ENCODE assay signal across 35 cellular contexts in genomic region chr14:37491076-37491475, GRCh38.
"Had no signal": no experiment of that assay in that cellular context is flagged by ENCODE, and none has a peak within 500 bp of the region (broad histone marks: within the 10 kb centered on the region; RNA-seq: fewer than 3 reads in every experiment).

No MANE protein-coding gene starts in this region.

- FAIRE-seq: astrocyte, bronchial epithelial cell had no signal

- H3K9me3 ChIP-seq: body of pancreas had no signal

- H3K4me3 ChIP-seq: adrenal gland, ascending aorta, body of pancreas, breast epithelium, cardiac muscle cell had no signal

- H3K36me3 ChIP-seq: adrenal gland, ascending aorta, brain microvascular endothelial cell, breast epithelium, cardiac muscle cell had no signal

- ATAC-seq: activated naive CD4-positive, alpha-beta T cell treated with anti-CD3 and anti-CD28 coated beads, Interleukin-2, amount 50 U/mL, for 72 hours; activated naive CD8-positive, alpha-beta T cell treated with anti-CD3 and anti-CD28 coated beads, Interleukin-2, amount 50 U/mL, for 24 hours; activated T-cell treated with anti-CD3 and anti-CD28 coated beads, Interleukin-2, amount 50 U/mL, for 4 hours; activated T-cell treated with anti-CD3 and anti-CD28 coated beads, Interleukin-2, amount 50 U/mL, for 72 hours; activated T-helper 17 cell treated with anti-CD3 and anti-CD28 coated beads, Interleukin-2, amount 50 U/mL, for 72 hours; body of pancreas had no signal

- DNase-seq: activated effector memory CD4-positive, alpha-beta T cell treated with anti-CD3 and anti-CD28 coated beads, Interleukin-2, amount 50 U/mL, for 16 hours; activated effector memory CD4-positive, alpha-beta T cell treated with Interleukin-2 at 50 U/mL for 16 hours; activated gamma-delta T cell; activated gamma-delta T cell treated with Interleukin-2 at 50 U/mL for 16 hours; activated naive CD4-positive, alpha-beta T cell; activated naive CD4-positive, alpha-beta T cell treated with anti-CD3 and anti-CD28 coated beads for 36 hours; activated naive CD4-positive, alpha-beta T cell treated with anti-CD3 and anti-CD28 coated beads, Interleukin-2, amount 10 ng/mL, durations not matched to agents 7 days and 5 days; activated naive CD4-positive, alpha-beta T cell treated with anti-CD3 and anti-CD28 coated beads, Interleukin-2, amount 50 U/mL, for 16 hours; activated naive CD4-positive, alpha-beta T cell treated with Interleukin-2 at 50 U/mL for 16 hours; activated naive CD8-positive, alpha-beta T cell treated with anti-CD3 and anti-CD28 coated beads for 36 hours; activated naive CD8-positive, alpha-beta T cell treated with anti-CD3 and anti-CD28 coated beads, Interleukin-2, amount 10 ng/mL, durations not matched to agents 7 days and 5 days; activated naive CD8-positive, alpha-beta T cell treated with anti-CD3 and anti-CD28 coated beads, Interleukin-2, amount 50 U/mL, for 24 hours; activated T-cell treated with anti-CD3 and anti-CD28 coated beads for 4 hours; activated T-cell treated with anti-CD3 and anti-CD28 coated beads, Interleukin-2, amount 50 U/mL, for 1 hour; activated T-cell treated with anti-CD3 and anti-CD28 coated beads, Interleukin-2, amount 50 U/mL, for 24 hours; activated T-cell treated with anti-CD3 and anti-CD28 coated beads, Interleukin-2, amount 50 U/mL, for 4 hours; activated T-cell treated with anti-CD3 and anti-CD28 coated beads, Interleukin-2, amount 50 U/mL, for 48 hours; activated T-cell treated with anti-CD3 and anti-CD28 coated beads, Interleukin-2, amount 50 U/mL, for 72 hours; adrenal gland; amniotic stem cell; amygdala; anterior cingulate cortex; aorta; body of pancreas; brain microvascular endothelial cell; caudate nucleus; central memory CD4-positive, alpha-beta T cell; cerebellar nuclear complex had no signal

- H3K4me1 ChIP-seq: adrenal gland, ascending aorta, body of pancreas, breast epithelium had no signal

- H3K27ac ChIP-seq: adrenal gland, ascending aorta, body of pancreas, brain microvascular endothelial cell, breast epithelium, cardiac muscle cell had no signal

- H3K27me3 ChIP-seq: adrenal gland, ascending aorta, body of pancreas, brain microvascular endothelial cell, breast epithelium, cardiac muscle cell had no signal
